In genomic region chr15:74729372-74729771, GRCh38 we compare ENCODE assay signal across 7 cellular contexts. TPM values are rescaled to one million over a fixed set of nuclear protein-coding genes. Genes with fewer than 3 reads are reported as not detected.
"Had no signal": no experiment of that assay in that cellular context is flagged by ENCODE, and none has a peak within 500 bp of the region (broad histone marks: within the 10 kb centered on the region; RNA-seq: fewer than 3 reads in every experiment).

No MANE protein-coding gene starts in this region.

RNA-seq across cellular contexts. Expression of gene CYP1A1, which starts 4.0 kb away (rescaled TPM):
- total RNA-seq: GM23248, HFFc6 had no signal
- polyA plus RNA-seq: GM23248 had no signal

RNA-seq across cellular contexts. Expression of gene CYP1A2, which starts 19.3 kb away (rescaled TPM):
- total RNA-seq: GM23248, GM23338, H1, H4, H7, H9, HFFc6 had no signal
- polyA plus RNA-seq: GM23248, GM23338, H1 had no signal
